Comparison of ENCODE assay signal across 13 cellular contexts in the genomic region with DNA sequence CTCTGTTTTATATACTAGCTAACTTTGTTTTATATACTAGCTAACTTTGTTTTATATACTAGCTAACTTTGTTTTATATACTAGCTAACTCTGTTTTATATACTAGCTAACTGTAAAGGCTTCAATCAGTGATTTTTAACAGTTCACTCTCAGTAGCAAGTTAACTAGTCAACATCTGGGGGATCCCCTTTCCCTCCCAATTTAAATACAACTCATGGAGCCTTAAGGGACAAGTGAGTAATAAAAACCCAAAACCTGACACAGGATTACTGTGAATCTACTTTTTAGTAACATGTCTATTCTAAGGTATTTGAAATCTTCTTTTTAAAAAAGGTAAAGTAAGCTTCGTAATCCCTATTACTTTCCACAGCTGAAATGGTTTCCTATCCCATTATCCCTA. TPM values are rescaled to one million over a fixed set of nuclear protein-coding genes. Genes with fewer than 3 reads are reported as not detected.
A peak's percentile ranks its signal among the peaks of the same experiment; 100 is the strongest.
DNase-seq lines count a peak whose midpoint lies in the region; ATAC-seq and TF ChIP-seq lines count a peak whose summit lies in the region.
"Had no signal": no experiment of that assay in that cellular context is flagged by ENCODE, and none has a peak within 500 bp of the region (broad histone marks: within the 10 kb centered on the region; RNA-seq: fewer than 3 reads in every experiment).

No MANE protein-coding gene starts in this region.

- H3K4me3 ChIP-seq in RWPE2 (ENCODE audit: severe bottlenecking) (peak overlapping the region; percentile 84), fibroblast of mammary gland (ENCODE audit: control insufficient read depth, low read depth, low read length) (no peak overlapping the region)

- H3K4me1 ChIP-seq in RWPE2 (ENCODE audit: insufficient read depth, poor library complexity, severe bottlenecking), result peaks cover 39% of the 10 kb centered on the region

- peaks cover 42% of the 10 kb centered on the region for H3K4me1 Mint-ChIP-seq in activated CD8-positive, alpha-beta T cell treated with anti-CD3 and anti-CD28 coated beads for 36 hours (ENCODE audit: low read depth)
- H3K4me1 Mint-ChIP-seq in activated CD8-positive, alpha-beta T cell treated with anti-CD3 and anti-CD28 coated beads, Interleukin-2, amount 10 ng/mL, durations not matched to agents 7 days and 5 days (ENCODE audit: low read depth), result peaks cover 29% of the 10 kb centered on the region
- peaks cover 19 to 37% of the 10 kb centered on the region in 2 donors for H3K4me1 Mint-ChIP-seq in stimulated activated naive B cell treated with anti-CD40 and anti-IgM and Interleukin-4, amounts not matched to agents 10 μg/mL and 1 μg/mL and 100 μg/mL, for 72 hours

- no peaks in the 10 kb centered on the region for H3K27me3 Mint-ChIP-seq in activated CD8-positive, alpha-beta T cell treated with anti-CD3 and anti-CD28 coated beads for 36 hours
- H3K27me3 Mint-ChIP-seq in activated CD8-positive, alpha-beta T cell treated with anti-CD3 and anti-CD28 coated beads, Interleukin-2, amount 10 ng/mL, durations not matched to agents 7 days and 5 days (ENCODE audit: low read depth), result no peaks in the 10 kb centered on the region
- H3K27me3 Mint-ChIP-seq in stimulated activated naive B cell treated with anti-CD40 and anti-IgM and Interleukin-4, amounts not matched to agents 10 μg/mL and 1 μg/mL and 100 μg/mL, for 72 hours, result no peaks in the 10 kb centered on the region
- H3K27me3 Mint-ChIP-seq: dendritic cell treated with granulocyte-macrophage colony-stimulating factor and Interleukin-4, amounts not matched to agents 40 ng/mL and 50 ng/mL, for 4 days; memory B cell had no signal

- CTCF ChIA-PET in activated CD8-positive, alpha-beta T cell treated with anti-CD3 and anti-CD28 coated beads for 36 hours (lab: Charles Lee), result interaction anchor here (1.1 to 7.5 kb wide), 12 partner anchors 16 to 139 kb away, joined by 3 to 59 read pairs (median 4); partner anchors contain the start of genes FLOT2 and TLCD1
- CTCF ChIA-PET in activated CD8-positive, alpha-beta T cell treated with anti-CD3 and anti-CD28 coated beads, Interleukin-2, amount 10 ng/mL, durations not matched to agents 7 days and 5 days (lab: Charles Lee), result interaction anchor here (0.9 to 3.1 kb wide), 14 partner anchors 10 to 148 kb away, joined by 3 to 59 read pairs (median 4); partner anchors contain the start of genes RPL23A, SDF2, SUPT6H and TLCD1

- no peaks in the 10 kb centered on the region for H3K27me3 ChIP-seq in RWPE2 (ENCODE audit: insufficient read depth, poor library complexity, severe bottlenecking)
- H3K27me3 ChIP-seq: upper lobe of right lung had no signal

- H3K9me3 ChIP-seq in RWPE2 (ENCODE audit: severe bottlenecking), result no peaks in the 10 kb centered on the region
- H3K9me3 ChIP-seq: prostate gland, upper lobe of right lung had no signal

- peaks cover 6% of the 10 kb centered on the region for H3K36me3 Mint-ChIP-seq in activated CD8-positive, alpha-beta T cell treated with anti-CD3 and anti-CD28 coated beads for 36 hours (ENCODE audit: low read depth)
- peaks cover 14% of the 10 kb centered on the region for H3K36me3 Mint-ChIP-seq in activated CD8-positive, alpha-beta T cell treated with anti-CD3 and anti-CD28 coated beads, Interleukin-2, amount 10 ng/mL, durations not matched to agents 7 days and 5 days (ENCODE audit: low read depth)
- H3K36me3 Mint-ChIP-seq in stimulated activated naive B cell treated with anti-CD40 and anti-IgM and Interleukin-4, amounts not matched to agents 10 μg/mL and 1 μg/mL and 100 μg/mL, for 72 hours, result peaks cover 7 to 10% of the 10 kb centered on the region in 2 donors
- H3K36me3 Mint-ChIP-seq: memory B cell had no signal

- H3K27ac Mint-ChIP-seq in activated CD8-positive, alpha-beta T cell treated with anti-CD3 and anti-CD28 coated beads for 36 hours, result peak overlapping the region; percentile 36
- H3K27ac Mint-ChIP-seq in activated CD8-positive, alpha-beta T cell treated with anti-CD3 and anti-CD28 coated beads, Interleukin-2, amount 10 ng/mL, durations not matched to agents 7 days and 5 days, result no peak overlapping the region
- no peak overlapping the region for H3K27ac Mint-ChIP-seq in stimulated activated naive B cell treated with anti-CD40 and anti-IgM and Interleukin-4, amounts not matched to agents 10 μg/mL and 1 μg/mL and 100 μg/mL, for 72 hours
- H3K27ac Mint-ChIP-seq: dendritic cell treated with granulocyte-macrophage colony-stimulating factor and Interleukin-4, amounts not matched to agents 40 ng/mL and 50 ng/mL, for 4 days; memory B cell had no signal

- H3K36me3 ChIP-seq in RWPE2 (ENCODE audit: low read depth), result peaks cover 22% of the 10 kb centered on the region
- H3K36me3 ChIP-seq: prostate gland had no signal

- DNase-seq in activated CD8-positive, alpha-beta T cell treated with anti-CD3 and anti-CD28 coated beads for 36 hours, result peak; percentile 19
- DNase-seq in activated CD8-positive, alpha-beta T cell treated with anti-CD3 and anti-CD28 coated beads, Interleukin-2, amount 10 ng/mL, durations not matched to agents 7 days and 5 days, result no peak
- DNase-seq in RWPE2 (ENCODE audit: low spot score), result no peak
- DNase-seq in fibroblast of mammary gland (ENCODE audit: low read depth), result peak; percentile 9
- DNase-seq in stimulated activated naive B cell treated with anti-CD40 and anti-IgM and Interleukin-4, amounts not matched to agents 10 μg/mL and 1 μg/mL and 100 μg/mL, for 72 hours, result no peak
- DNase-seq in sciatic nerve (ENCODE audit: low spot score), result no peak
- no peak for DNase-seq in DMS 273 (lab: John Stamatoyannopoulos, UW; ENCODE audit: unreplicated experiment)
- DNase-seq: SIG-M5, upper lobe of right lung had no signal

- intact Hi-C loops in activated CD8-positive, alpha-beta T cell treated with anti-CD3 and anti-CD28 coated beads for 36 hours (cut with micrococcal nuclease), result loop anchor here (5.0 to 10.0 kb wide), 3 partner anchors 64 to 484 kb away; partner anchors contain the start of genes NEK8, NUFIP2 and TLCD1
- intact Hi-C loops in sciatic nerve (cut with DNase I), result no loop called here

- peak; percentile 19 for ATAC-seq in activated CD8-positive, alpha-beta T cell treated with anti-CD3 and anti-CD28 coated beads for 36 hours
- ATAC-seq in activated CD8-positive, alpha-beta T cell treated with anti-CD3 and anti-CD28 coated beads, Interleukin-2, amount 10 ng/mL, durations not matched to agents 7 days and 5 days, result no peak
- no peak for ATAC-seq in RWPE2 (ENCODE audit: low read depth)
- ATAC-seq in stimulated activated naive B cell treated with anti-CD40 and anti-IgM and Interleukin-4, amounts not matched to agents 10 μg/mL and 1 μg/mL and 100 μg/mL, for 72 hours (replicated peaks), result peak in 1 of 2 donors; percentile 26
- no peak for ATAC-seq in GM18907 (IDR thresholded peaks at IDR 0.05; ENCODE audit: unreplicated experiment)
- ATAC-seq in sciatic nerve, result no peak
- ATAC-seq: upper lobe of right lung had no signal

- H3K27ac ChIP-seq in RWPE2 (ENCODE audit: poor library complexity, severe bottlenecking), result peak overlapping the region; percentile 100

- H3K9me3 Mint-ChIP-seq in activated CD8-positive, alpha-beta T cell treated with anti-CD3 and anti-CD28 coated beads for 36 hours, result no peaks in the 10 kb centered on the region
- H3K9me3 Mint-ChIP-seq in activated CD8-positive, alpha-beta T cell treated with anti-CD3 and anti-CD28 coated beads, Interleukin-2, amount 10 ng/mL, durations not matched to agents 7 days and 5 days (ENCODE audit: insufficient read depth), result no peaks in the 10 kb centered on the region
- H3K9me3 Mint-ChIP-seq in stimulated activated naive B cell treated with anti-CD40 and anti-IgM and Interleukin-4, amounts not matched to agents 10 μg/mL and 1 μg/mL and 100 μg/mL, for 72 hours, result no peaks in the 10 kb centered on the region
- H3K9me3 Mint-ChIP-seq: dendritic cell treated with granulocyte-macrophage colony-stimulating factor and Interleukin-4, amounts not matched to agents 40 ng/mL and 50 ng/mL, for 4 days; memory B cell had no signal

- POLR2A ChIA-PET in activated CD8-positive, alpha-beta T cell treated with anti-CD3 and anti-CD28 coated beads for 36 hours (lab: Charles Lee), result interaction anchor here (0.6 to 1.6 kb wide), 8 partner anchors 16 to 148 kb away, joined by 3 to 5 read pairs (median 3); no protein-coding TSS in a partner anchor
- POLR2A ChIA-PET in activated CD8-positive, alpha-beta T cell treated with anti-CD3 and anti-CD28 coated beads, Interleukin-2, amount 10 ng/mL, durations not matched to agents 7 days and 5 days (lab: Charles Lee), result interaction anchor here (1.2 to 2.4 kb wide), 2 partner anchors 32 to 211 kb away, joined by 3 to 8 read pairs; partner anchors contain the start of genes FAM222B and SPAG5

- no peak for TF ChIP-seq CTCF in activated CD8-positive, alpha-beta T cell treated with anti-CD3 and anti-CD28 coated beads for 36 hours (IDR thresholded peaks at IDR 0.05)
- TF ChIP-seq CTCF in RWPE2 (IDR thresholded peaks at IDR 0.05; ENCODE audit: poor library complexity, severe bottlenecking), result no peak
- TF ChIP-seq CTCF in fibroblast of mammary gland (conservative IDR thresholded peaks at IDR 0.05; ENCODE audit: control insufficient read depth, insufficient read depth, low read depth, low read length), result no peak

- H3K4me3 Mint-ChIP-seq in activated CD8-positive, alpha-beta T cell treated with anti-CD3 and anti-CD28 coated beads for 36 hours, result peak overlapping the region; percentile 90
- no peak overlapping the region for H3K4me3 Mint-ChIP-seq in activated CD8-positive, alpha-beta T cell treated with anti-CD3 and anti-CD28 coated beads, Interleukin-2, amount 10 ng/mL, durations not matched to agents 7 days and 5 days
- H3K4me3 Mint-ChIP-seq in stimulated activated naive B cell treated with anti-CD40 and anti-IgM and Interleukin-4, amounts not matched to agents 10 μg/mL and 1 μg/mL and 100 μg/mL, for 72 hours, result peak overlapping the region; percentile 25 to 52
- H3K4me3 Mint-ChIP-seq: dendritic cell treated with granulocyte-macrophage colony-stimulating factor and Interleukin-4, amounts not matched to agents 40 ng/mL and 50 ng/mL, for 4 days; memory B cell had no signal

RNA-seq across cellular contexts. Expression of gene FAM222B, which starts 32.2 kb away (rescaled TPM):
- 10 to 100 TPM; 14.7 to 15.2 TPM for total RNA-seq in activated CD8-positive, alpha-beta T cell treated with anti-CD3 and anti-CD28 coated beads for 36 hours
- total RNA-seq in activated CD8-positive, alpha-beta T cell treated with anti-CD3 and anti-CD28 coated beads, Interleukin-2, amount 10 ng/mL, durations not matched to agents 7 days and 5 days, result 10 to 100 TPM; 15.4 to 17.1 TPM
- 17.3 TPM for total RNA-seq in sciatic nerve

RNA-seq across cellular contexts. Expression of gene ERAL1, which starts 44.4 kb away (rescaled TPM):
- 10 to 100 TPM; 58.2 to 60.0 TPM for total RNA-seq in activated CD8-positive, alpha-beta T cell treated with anti-CD3 and anti-CD28 coated beads for 36 hours
- 10 to 100 TPM; 46.3 to 50.7 TPM for total RNA-seq in activated CD8-positive, alpha-beta T cell treated with anti-CD3 and anti-CD28 coated beads, Interleukin-2, amount 10 ng/mL, durations not matched to agents 7 days and 5 days
- 23.0 TPM for total RNA-seq in sciatic nerve

Comparison
In these comparisons a context has a peak if more than half of its experiments do, and no peak if none do; other contexts are left out.
1. DNase-seq: peak in activated CD8-positive, alpha-beta T cell treated with anti-CD3 and anti-CD28 coated beads for 36 hours (single experiment) and fibroblast of mammary gland (single experiment); none in activated CD8-positive, alpha-beta T cell treated with anti-CD3 and anti-CD28 coated beads, Interleukin-2, amount 10 ng/mL, durations not matched to agents 7 days and 5 days (single experiment), RWPE2 (single experiment), stimulated activated naive B cell treated with anti-CD40 and anti-IgM and Interleukin-4, amounts not matched to agents 10 μg/mL and 1 μg/mL and 100 μg/mL, for 72 hours (single experiment), sciatic nerve (single experiment) and DMS 273 (single experiment).